In genomic region chr6:114267897-114268296, GRCh38 we compare ENCODE assay signal across 27 cellular contexts.
DNase-seq lines count a peak whose midpoint lies in the region; ATAC-seq and TF ChIP-seq lines count a peak whose summit lies in the region.
"Had no signal": no experiment of that assay in that cellular context is flagged by ENCODE, and none has a peak within 500 bp of the region (broad histone marks: within the 10 kb centered on the region; RNA-seq: fewer than 3 reads in every experiment).

No MANE protein-coding gene starts in this region.

- no peaks in the 10 kb centered on the region for H3K27me3 Mint-ChIP-seq in stimulated activated memory B cell treated with anti-CD40 and anti-IgM and Interleukin-4, amounts not matched to agents 10 μg/mL and 1 μg/mL and 100 μg/mL, for 72 hours
- H3K27me3 Mint-ChIP-seq in osteocyte (ENCODE audit: unreplicated experiment), result no peaks in the 10 kb centered on the region
- H3K27me3 Mint-ChIP-seq: effector memory CD8-positive, alpha-beta T cell; natural killer cell treated with Interleukin-12 subunit alpha and Interleukin-12 subunit beta and Interleukin-15 and Interleukin-18, amount 100 ng/mL, for 72 hours had no signal

- peaks cover 3% of the 10 kb centered on the region for H3K9me3 Mint-ChIP-seq in stimulated activated memory B cell treated with anti-CD40 and anti-IgM and Interleukin-4, amounts not matched to agents 10 μg/mL and 1 μg/mL and 100 μg/mL, for 72 hours
- no peaks in the 10 kb centered on the region for H3K9me3 Mint-ChIP-seq in osteocyte (ENCODE audit: unreplicated experiment)
- H3K9me3 Mint-ChIP-seq: activated CD4-positive, alpha-beta memory T cell treated with anti-CD3 and anti-CD28 coated beads for 36 hours had no signal

- H3K4me1 Mint-ChIP-seq in stimulated activated memory B cell treated with anti-CD40 and anti-IgM and Interleukin-4, amounts not matched to agents 10 μg/mL and 1 μg/mL and 100 μg/mL, for 72 hours, result no peaks in the 10 kb centered on the region
- H3K4me1 Mint-ChIP-seq in osteocyte (ENCODE audit: unreplicated experiment), result no peaks in the 10 kb centered on the region

- no peak overlapping the region for H3K27ac Mint-ChIP-seq in stimulated activated memory B cell treated with anti-CD40 and anti-IgM and Interleukin-4, amounts not matched to agents 10 μg/mL and 1 μg/mL and 100 μg/mL, for 72 hours
- no peak overlapping the region for H3K27ac Mint-ChIP-seq in osteocyte (ENCODE audit: unreplicated experiment)
- H3K27ac Mint-ChIP-seq: activated CD4-positive, alpha-beta memory T cell treated with anti-CD3 and anti-CD28 coated beads for 36 hours; activated naive CD4-positive, alpha-beta T cell treated with anti-CD3 and anti-CD28 coated beads for 36 hours; activated T-cell treated with anti-CD3 and anti-CD28 coated beads, Interleukin-2, amount 50 U/mL, for 72 hours; effector memory CD8-positive, alpha-beta T cell; natural killer cell treated with Interleukin-12 subunit alpha and Interleukin-12 subunit beta and Interleukin-15 and Interleukin-18, amount 100 ng/mL, for 72 hours had no signal

- ATAC-seq in GM18867 (IDR thresholded peaks at IDR 0.05; ENCODE audit: unreplicated experiment) (peak; percentile 64), GM21723 (IDR thresholded peaks at IDR 0.05; ENCODE audit: unreplicated experiment) (peak; percentile 63), HG03159 (IDR thresholded peaks at IDR 0.05; ENCODE audit: unreplicated experiment) (peak; percentile 67), GM21825 (IDR thresholded peaks at IDR 0.05; ENCODE audit: unreplicated experiment) (no peak)
- peak; percentile 42 for ATAC-seq in stimulated activated memory B cell treated with anti-CD40 and anti-IgM and Interleukin-4, amounts not matched to agents 10 μg/mL and 1 μg/mL and 100 μg/mL, for 72 hours
- ATAC-seq: activated T-cell treated with anti-CD3 and anti-CD28 coated beads, Interleukin-2, amount 50 U/mL, for 72 hours; effector memory CD8-positive, alpha-beta T cell; left lobe of liver; natural killer cell treated with Interleukin-12 subunit alpha and Interleukin-12 subunit beta and Interleukin-15 and Interleukin-18, amount 100 ng/mL, for 72 hours; psoas muscle; sciatic nerve had no signal

- no peaks in the 10 kb centered on the region for H3K36me3 Mint-ChIP-seq in stimulated activated memory B cell treated with anti-CD40 and anti-IgM and Interleukin-4, amounts not matched to agents 10 μg/mL and 1 μg/mL and 100 μg/mL, for 72 hours
- H3K36me3 Mint-ChIP-seq in osteocyte (ENCODE audit: unreplicated experiment), result no peaks in the 10 kb centered on the region
- H3K36me3 Mint-ChIP-seq: activated CD4-positive, alpha-beta memory T cell treated with anti-CD3 and anti-CD28 coated beads for 36 hours; natural killer cell treated with Interleukin-12 subunit alpha and Interleukin-12 subunit beta and Interleukin-15 and Interleukin-18, amount 100 ng/mL, for 72 hours had no signal

- DNase-seq in osteocyte (ENCODE audit: extremely low spot score, unreplicated experiment), result no peak
- DNase-seq in AG20443 (ENCODE audit: low spot score), result no peak
- DNase-seq in NCI-H2107 treated with DMSO at 0.1 percent for 48 hours (lab: John Stamatoyannopoulos, UW; ENCODE audit: unreplicated experiment), result no peak
- DNase-seq: activated CD4-positive, alpha-beta memory T cell treated with anti-CD3 and anti-CD28 coated beads for 36 hours; activated CD4-positive, alpha-beta T cell treated with anti-CD3 and anti-CD28 coated beads for 1 hour; activated naive CD4-positive, alpha-beta T cell treated with anti-CD3 and anti-CD28 coated beads for 36 hours; activated T-cell treated with anti-CD3 and anti-CD28 coated beads, Interleukin-2, amount 50 U/mL, for 72 hours; C1 segment of cervical spinal cord; central memory CD4-positive, alpha-beta T cell; effector memory CD8-positive, alpha-beta T cell; erythroblast; glutamatergic neuron; NCI-H146; NCI-H82; occipital lobe; psoas muscle; SHP77 treated with DMSO at 0.1 percent for 48 hours; stimulated activated CD4-positive, alpha-beta T cell treated with anti-CD3 and anti-CD28 coated beads, Interleukin-4, amount 100 ng/mL, for 24 hours; upper lobe of left lung had no signal

- H3K4me3 Mint-ChIP-seq in stimulated activated memory B cell treated with anti-CD40 and anti-IgM and Interleukin-4, amounts not matched to agents 10 μg/mL and 1 μg/mL and 100 μg/mL, for 72 hours, result no peak overlapping the region
- no peak overlapping the region for H3K4me3 Mint-ChIP-seq in osteocyte (ENCODE audit: unreplicated experiment)
- H3K4me3 Mint-ChIP-seq: activated CD4-positive, alpha-beta memory T cell treated with anti-CD3 and anti-CD28 coated beads for 36 hours; activated naive CD4-positive, alpha-beta T cell treated with anti-CD3 and anti-CD28 coated beads for 36 hours; activated T-cell treated with anti-CD3 and anti-CD28 coated beads, Interleukin-2, amount 50 U/mL, for 72 hours; effector memory CD8-positive, alpha-beta T cell; natural killer cell treated with Interleukin-12 subunit alpha and Interleukin-12 subunit beta and Interleukin-15 and Interleukin-18, amount 100 ng/mL, for 72 hours had no signal

- no peak for TF ChIP-seq CTCF in osteocyte (IDR thresholded peaks at IDR 0.05)
